In the genomic region with DNA sequence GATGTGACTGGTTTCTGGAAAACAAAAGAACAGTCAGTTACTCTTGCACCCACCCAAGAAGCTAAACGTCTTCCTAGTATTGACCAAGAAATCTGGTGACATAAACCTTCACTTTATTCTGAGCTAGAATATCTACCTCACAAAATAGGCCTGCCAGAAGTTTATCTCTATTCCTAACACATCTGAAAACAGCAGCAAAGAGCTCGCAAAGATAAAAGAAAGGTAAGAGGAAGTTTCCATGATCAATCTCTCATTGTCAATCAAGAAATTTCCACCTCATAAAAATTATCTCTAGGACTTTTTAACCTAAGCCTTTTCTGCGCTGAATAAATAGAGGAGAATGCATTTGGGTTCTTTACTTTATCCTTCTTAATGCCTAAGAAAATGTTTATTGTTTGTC, we compare ENCODE assay signal across 4 cellular contexts.
"Had no signal": no experiment of that assay in that cellular context is flagged by ENCODE, and none has a peak within 500 bp of the region (broad histone marks: within the 10 kb centered on the region; RNA-seq: fewer than 3 reads in every experiment).

No MANE protein-coding gene starts in this region.

- H3K4me3 Mint-ChIP-seq: GM23338, H9 had no signal

- DNase-seq: H9, HCEC 1CT, IMR-90 had no signal

- H3K9me3 Mint-ChIP-seq: GM23338, H9 had no signal

- H3K27ac Mint-ChIP-seq: GM23338, H9 had no signal

- ATAC-seq: GM23338 had no signal
